In genomic region chr7:156527458-156527890, GRCh38 we compare ENCODE assay signal across 17 cellular contexts.
DNase-seq lines count a peak whose midpoint lies in the region; ATAC-seq and TF ChIP-seq lines count a peak whose summit lies in the region.
"Had no signal": no experiment of that assay in that cellular context is flagged by ENCODE, and none has a peak within 500 bp of the region (broad histone marks: within the 10 kb centered on the region; RNA-seq: fewer than 3 reads in every experiment).

No MANE protein-coding gene starts in this region.

- H3K4me3 ChIP-seq in hepatocyte (no peak overlapping the region), thyroid gland (replicated peaks in 1 of 3) (no peak overlapping the region)
- H3K4me3 ChIP-seq: BLaER1 treated with 17β-estradiol and CSF1 and Interleukin-3, amounts not matched to agents 10 nM and 100 nM; GM12878; GM23248 had no signal

- no peak for ATAC-seq in HG03175 (IDR thresholded peaks at IDR 0.05; ENCODE audit: unreplicated experiment)
- ATAC-seq: GM12878 had no signal

- intact Hi-C loops in thyroid gland (cut with DNase I) = no loop called here

- DNase-seq in NCI-H2171 treated with DMSO at 0.1 percent for 48 hours (lab: John Stamatoyannopoulos, UW) = peak; percentile 45
- no peak for DNase-seq in NCI-H2171 (lab: John Stamatoyannopoulos, UW)
- peak; percentile 79 for DNase-seq in hepatocyte (ENCODE audit: low spot score)
- peak; percentile 85 for DNase-seq in mucosa of gallbladder (ENCODE audit: low spot score)
- no peak for DNase-seq in thyroid gland
- no peak for DNase-seq in NCI-H69 (lab: John Stamatoyannopoulos, UW)
- no peak for DNase-seq in activated gamma-delta T cell (lab: John Stamatoyannopoulos, UW)
- DNase-seq: 8988T, DMS53, GM23248, NCI-H1105, NCI-H1694 treated with DMSO at 0.1 percent for 48 hours, NCI-H510A, SIG-M5 had no signal

- TF ChIP-seq CTCF in hepatocyte (IDR thresholded peaks at IDR 0.05; ENCODE audit: poor library complexity) = no peak
- TF ChIP-seq CTCF in thyroid gland (IDR thresholded peaks at IDR 0.05) = no peak

- no peak overlapping the region for H2AFZ ChIP-seq in hepatocyte
- H2AFZ ChIP-seq: GM23248 had no signal

- H3K27me3 ChIP-seq in hepatocyte = no peaks in the 10 kb centered on the region
- H3K27me3 ChIP-seq in thyroid gland = no peaks in the 10 kb centered on the region
- H3K27me3 ChIP-seq: BLaER1 treated with 17β-estradiol and CSF1 and Interleukin-3, amounts not matched to agents 10 nM and 100 nM had no signal

- H3K4me2 ChIP-seq in hepatocyte = no peak overlapping the region

- no peaks in the 10 kb centered on the region for H3K79me2 ChIP-seq in hepatocyte

- H3K27ac ChIP-seq in hepatocyte (peak overlapping the region; percentile 91), thyroid gland (no peak overlapping the region)
- H3K27ac ChIP-seq: BLaER1 treated with 17β-estradiol and CSF1 and Interleukin-3, amounts not matched to agents 10 nM and 100 nM; GM23248 had no signal

- WGBS in hepatocyte (ENCODE audit: low lambda C conversion rate, missing lambda C conversion rate) = 51% methylated on average over 4 of the region's 4 CpGs
- 66 to 82% methylated on average over 4 of the region's 4 CpGs for WGBS in thyroid gland, 2 donors

- no peak for TF ChIP-seq POLR2A in thyroid gland (IDR thresholded peaks at IDR 0.05)

- no peaks in the 10 kb centered on the region for H3K9me2 ChIP-seq in hepatocyte (replicated peaks; ENCODE audit: insufficient read depth)

- no peaks in the 10 kb centered on the region for H4K20me1 ChIP-seq in hepatocyte (ENCODE audit: insufficient read depth, poor library complexity, severe bottlenecking)
- H4K20me1 ChIP-seq: BLaER1 treated with 17β-estradiol and CSF1 and Interleukin-3, amounts not matched to agents 10 nM and 100 nM had no signal

- H3K4me1 ChIP-seq in hepatocyte (ENCODE audit: insufficient read depth) = peaks cover 4% of the 10 kb centered on the region
- no peaks in the 10 kb centered on the region for H3K4me1 ChIP-seq in thyroid gland

- H3K9me3 ChIP-seq in hepatocyte (ENCODE audit: low read depth) (no peaks in the 10 kb centered on the region), thyroid gland (no peaks in the 10 kb centered on the region)
- H3K9me3 ChIP-seq: BLaER1 treated with 17β-estradiol and CSF1 and Interleukin-3, amounts not matched to agents 10 nM and 100 nM had no signal

- H3K36me3 ChIP-seq in hepatocyte (replicated peaks; ENCODE audit: insufficient read depth, low read depth) (no peaks in the 10 kb centered on the region), thyroid gland (no peaks in the 10 kb centered on the region)
- H3K36me3 ChIP-seq: BLaER1 treated with 17β-estradiol and CSF1 and Interleukin-3, amounts not matched to agents 10 nM and 100 nM had no signal

Comparison
In these comparisons a context has a peak if more than half of its experiments do, and no peak if none do; other contexts are left out.
1. DNase-seq: peak in NCI-H2171 treated with DMSO at 0.1 percent for 48 hours (single experiment), hepatocyte (single experiment) and mucosa of gallbladder (single experiment); none in NCI-H2171 (single experiment), thyroid gland (0 of 2), NCI-H69 (single experiment) and activated gamma-delta T cell (single experiment).